In genomic region chr13:39684531-39685137, GRCh38 we compare ENCODE assay signal across 8 cellular contexts. TPM values are rescaled to one million over a fixed set of nuclear protein-coding genes. Genes with fewer than 3 reads are reported as not detected.
DNase-seq lines count a peak whose midpoint lies in the region; ATAC-seq and TF ChIP-seq lines count a peak whose summit lies in the region.

No MANE protein-coding gene starts in this region.

- H3K36me3 ChIP-seq in endodermal cell (ENCODE audit: control insufficient read depth, insufficient read depth, low read length) = peaks cover 38% of the 10 kb centered on the region
- no peaks in the 10 kb centered on the region for H3K36me3 ChIP-seq in ovary

- H3K9ac ChIP-seq in endodermal cell (ENCODE audit: extremely low read depth, low read length, poor library complexity, severe bottlenecking) = no peak overlapping the region

- H3K27ac Mint-ChIP-seq in endodermal cell = no peak overlapping the region

- H3K4me1 Mint-ChIP-seq in endodermal cell = no peaks in the 10 kb centered on the region

- DNase-seq in Right ventricle myocardium superior = no peak
- no peak for DNase-seq in left cardiac atrium
- DNase-seq in NCI-H748 (lab: John Stamatoyannopoulos, UW; ENCODE audit: unreplicated experiment) = peak; percentile 63
- DNase-seq in endodermal cell = no peak
- no peak for DNase-seq in ovary
- DNase-seq in nucleus accumbens (lab: John Stamatoyannopoulos, UW) = no peak
- DNase-seq in mucosa of gallbladder (ENCODE audit: low spot score) = no peak

- no peaks in the 10 kb centered on the region for H3K4me1 ChIP-seq in endodermal cell (ENCODE audit: control insufficient read depth, insufficient read depth, low read length)
- no peaks in the 10 kb centered on the region for H3K4me1 ChIP-seq in ovary (ENCODE audit: insufficient read depth)

- H3K27ac ChIP-seq in endodermal cell (ENCODE audit: low read depth, low read length) (no peak overlapping the region), ovary (no peak overlapping the region)

- H3K9me3 ChIP-seq in endodermal cell (ENCODE audit: control insufficient read depth, low read length) (peaks cover 15% of the 10 kb centered on the region), ovary (no peaks in the 10 kb centered on the region)

- no peak overlapping the region for H3K4me3 Mint-ChIP-seq in endodermal cell

- 95 to 100% methylated on average over 2 of the region's 3 CpGs for WGBS in endodermal cell (ENCODE audit: insufficient coverage in 1 of 2, insufficient read length in 1 of 2), 2 experiments
- WGBS in ovary, 3 donors = 62 to 69% (median 67%) methylated on average over 3 of the region's 3 CpGs

- H3K9me3 Mint-ChIP-seq in endodermal cell = peaks cover 10% of the 10 kb centered on the region

- H3K27me3 Mint-ChIP-seq in endodermal cell (ENCODE audit: insufficient read depth) = no peaks in the 10 kb centered on the region

- H3K27me3 ChIP-seq in endodermal cell (ENCODE audit: control insufficient read depth, insufficient read depth, low read length, poor library complexity, severe bottlenecking) = no peaks in the 10 kb centered on the region
- H3K27me3 ChIP-seq in ovary = no peaks in the 10 kb centered on the region

- H3K36me3 Mint-ChIP-seq in endodermal cell (ENCODE audit: low read depth) = peaks cover 19% of the 10 kb centered on the region

- ATAC-seq in Right ventricle myocardium superior (ENCODE audit: poor library complexity) (peak; percentile 60), left cardiac atrium (no peak), GM21717 (IDR thresholded peaks at IDR 0.05; ENCODE audit: unreplicated experiment) (no peak)

- no peak for TF ChIP-seq POLR2A in ovary (IDR thresholded peaks at IDR 0.05)

- TF ChIP-seq CTCF in endodermal cell (conservative IDR thresholded peaks at IDR 0.05) = peak; percentile 68
- peak in 2 of 3 donors; percentile 32 to 57 for TF ChIP-seq CTCF in ovary (IDR thresholded peaks at IDR 0.05)

- intact Hi-C loops in Right ventricle myocardium superior (cut with DNase I) = no loop called here
- intact Hi-C loops in left cardiac atrium (cut with DNase I) = loop anchor here in 1 of 2 donors (5.0 kb wide), 2 partner anchors 1003 to 1093 kb away; no protein-coding TSS in a partner anchor
- intact Hi-C loops in ovary (cut with DNase I) = loop anchor here (5.0 to 10.0 kb wide), 4 partner anchors 998 to 1090 kb away; partner anchors contain the start of gene MRPS31 (in 1 of the 4)

- no peak for TF ChIP-seq EP300 in ovary (IDR thresholded peaks at IDR 0.05)

- H3K4me3 ChIP-seq in endodermal cell (ENCODE audit: low read length) (no peak overlapping the region), ovary (no peak overlapping the region)

RNA-seq across cellular contexts. Expression of gene COG6, which starts 29.2 kb away (rescaled TPM):
- total RNA-seq in Right ventricle myocardium superior (21.9 TPM), left cardiac atrium (10 to 100 TPM; 25.5 to 32.2 TPM), endodermal cell (10 to 100 TPM; 34.4 to 43.0 TPM), ovary (10 to 100 TPM; 19.9 to 45.5 (median 33.9) TPM), mucosa of gallbladder (46.3 TPM)
- 26.4 TPM for polyA plus RNA-seq in endodermal cell (2013, experiment 1 of 2)
- 22.5 TPM for polyA plus RNA-seq in endodermal cell (2013, experiment 2 of 2)
- polyA plus RNA-seq in ovary = 10 to 100 TPM; 10.8 to 13.6 TPM
